Comparison of ENCODE assay signal across 22 cellular contexts in the genomic region with DNA sequence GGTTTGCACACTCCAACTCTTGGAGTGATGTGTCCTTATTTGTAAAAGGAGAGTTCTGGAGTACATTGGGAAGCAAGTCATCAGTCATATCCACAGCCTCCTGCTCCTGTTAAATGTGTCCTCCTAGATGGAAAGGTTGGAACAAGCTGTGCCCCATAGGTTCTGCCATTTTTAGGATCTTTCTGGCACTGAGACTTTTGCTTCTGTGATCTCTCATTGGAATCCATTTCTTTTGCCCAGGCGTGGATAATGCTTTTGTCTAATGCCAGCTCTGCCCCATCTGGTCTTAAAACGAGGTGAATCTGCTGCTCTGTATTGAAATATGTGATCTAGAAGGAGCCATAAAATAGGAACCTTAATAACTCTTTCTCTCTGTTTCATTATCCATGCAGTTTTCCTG.
DNase-seq lines count a peak whose midpoint lies in the region; ATAC-seq and TF ChIP-seq lines count a peak whose summit lies in the region.
"Had no signal": no experiment of that assay in that cellular context is flagged by ENCODE, and none has a peak within 500 bp of the region (broad histone marks: within the 10 kb centered on the region; RNA-seq: fewer than 3 reads in every experiment).

No MANE protein-coding gene starts in this region.

- DNase-seq in right atrium auricular region (ENCODE audit: low spot score) (no peak), right cardiac atrium (no peak), cerebellar cortex (ENCODE audit: low spot score) (peak; percentile 43), psoas muscle (no peak), thyroid gland (no peak), H4 (ENCODE audit: low spot score) (no peak)
- DNase-seq in CD4-positive, alpha-beta memory T cell, result no peak
- DNase-seq: COR-L47, DMS 273 treated with DMSO at 0.1 percent for 48 hours, DMS79 treated with DMSO at 0.1 percent for 48 hours, GM23248, Karpas-422, NCI-H187, NCI-H226, NCI-H510A treated with DMSO at 0.1 percent for 48 hours, NCI-H748 treated with DMSO at 0.1 percent for 48 hours had no signal

- no peaks in the 10 kb centered on the region for H3K27me3 Mint-ChIP-seq in CD4-positive, alpha-beta memory T cell

- H3K27ac ChIP-seq in right atrium auricular region, result peak overlapping the region; percentile 41 to 57
- H3K27ac ChIP-seq in right cardiac atrium (ENCODE audit: low read length), result no peak overlapping the region
- H3K27ac ChIP-seq in psoas muscle, result peak overlapping the region; percentile 99
- H3K27ac ChIP-seq in thyroid gland, result peak overlapping the region in 2 of 3 donors; percentile 54 to 73
- H3K27ac ChIP-seq in CD4-positive, alpha-beta memory T cell (ENCODE audit: low read depth, low read length), result no peak overlapping the region
- H3K27ac ChIP-seq: A549, GM23248, RWPE1 had no signal

- H3K36me3 ChIP-seq in right atrium auricular region, result peaks cover 52% of the 10 kb centered on the region
- peaks cover 0 to 7% of the 10 kb centered on the region in 2 donors for H3K36me3 ChIP-seq in psoas muscle (ENCODE audit: insufficient read depth in 1 of 2, low read depth in 1 of 2)
- peaks cover 17 to 19% of the 10 kb centered on the region in 2 donors for H3K36me3 ChIP-seq in thyroid gland
- H3K36me3 ChIP-seq in CD4-positive, alpha-beta memory T cell (ENCODE audit: insufficient read depth, low read length), result no peaks in the 10 kb centered on the region
- H3K36me3 ChIP-seq: HAP-1 had no signal

- H3K27ac Mint-ChIP-seq in CD4-positive, alpha-beta memory T cell, result no peak overlapping the region
- H3K27ac Mint-ChIP-seq: B cell had no signal

- TF ChIP-seq CTCF in right atrium auricular region (IDR thresholded peaks at IDR 0.05), result no peak
- no peak for TF ChIP-seq CTCF in psoas muscle (IDR thresholded peaks at IDR 0.05)
- no peak for TF ChIP-seq CTCF in thyroid gland (IDR thresholded peaks at IDR 0.05)

- no peak for ATAC-seq in right cardiac atrium
- no peak for ATAC-seq in psoas muscle
- ATAC-seq in GM21619 (IDR thresholded peaks at IDR 0.05; ENCODE audit: unreplicated experiment), result no peak
- ATAC-seq: A549, GM12878 had no signal

- 82% methylated on average over 2 of the region's 2 CpGs for WGBS in right cardiac atrium
- WGBS in psoas muscle, 3 donors, result 39 to 64% (median 45%) methylated on average over 2 of the region's 2 CpGs
- WGBS in thyroid gland, 2 donors, result 98 to 100% methylated on average over 2 of the region's 2 CpGs

- TF ChIP-seq POLR2A in thyroid gland (IDR thresholded peaks at IDR 0.05), result no peak

- CTCF ChIA-PET in CD4-positive, alpha-beta memory T cell (lab: Charles Lee; ENCODE audit: partially characterized antibody), result no interaction called here

- H3K4me1 ChIP-seq in right atrium auricular region (peaks cover 0 to 100% of the 10 kb centered on the region in 2 donors), right cardiac atrium (ENCODE audit: control insufficient read depth, insufficient read depth, low read length) (peaks cover 70% of the 10 kb centered on the region), psoas muscle (peaks cover 97% of the 10 kb centered on the region), thyroid gland (peaks cover 98 to 100% of the 10 kb centered on the region in 2 donors)
- peaks cover 3% of the 10 kb centered on the region for H3K4me1 ChIP-seq in CD4-positive, alpha-beta memory T cell (ENCODE audit: insufficient read depth, low read length)
- H3K4me1 ChIP-seq: A549, HAP-1 had no signal

- no peak overlapping the region for H3K4me3 ChIP-seq in right atrium auricular region
- H3K4me3 ChIP-seq in right cardiac atrium (ENCODE audit: low read length), result no peak overlapping the region
- H3K4me3 ChIP-seq in psoas muscle, result no peak overlapping the region
- no peak overlapping the region for H3K4me3 ChIP-seq in thyroid gland (replicated peaks in 1 of 3)
- H3K4me3 ChIP-seq in CD4-positive, alpha-beta memory T cell (ENCODE audit: low read length in 2 of 2), result no peak overlapping the region
- H3K4me3 ChIP-seq: A549, GM12878, GM23248, HAP-1 had no signal

- no peak overlapping the region for H3K4me3 Mint-ChIP-seq in CD4-positive, alpha-beta memory T cell
- H3K4me3 Mint-ChIP-seq: B cell had no signal

- POLR2A ChIA-PET in CD4-positive, alpha-beta memory T cell (lab: Charles Lee; ENCODE audit: partially characterized antibody), result interaction anchor here (0.6 kb wide), 1 partner anchor 62 kb away, joined by 3 read pairs; no protein-coding TSS in a partner anchor

- H3K9me3 Mint-ChIP-seq in CD4-positive, alpha-beta memory T cell, result peaks cover 0 to 3% (median 0%) of the 10 kb centered on the region in 8 donors

- intact Hi-C loops in right cardiac atrium (cut with DNase I), result no loop called here
- intact Hi-C loops in psoas muscle (cut with DNase I), result no loop called here
- intact Hi-C loops in thyroid gland (cut with DNase I), result no loop called here
- intact Hi-C loops in CD4-positive, alpha-beta memory T cell (cut with micrococcal nuclease), result no loop called here

- H3K4me1 Mint-ChIP-seq in CD4-positive, alpha-beta memory T cell, result peaks cover 9 to 24% (median 14%) of the 10 kb centered on the region in 4 donors

- H3K9me3 ChIP-seq in right atrium auricular region (no peaks in the 10 kb centered on the region), right cardiac atrium (ENCODE audit: control insufficient read depth, low read length) (no peaks in the 10 kb centered on the region), psoas muscle (no peaks in the 10 kb centered on the region), thyroid gland (no peaks in the 10 kb centered on the region)
- H3K9me3 ChIP-seq in CD4-positive, alpha-beta memory T cell (ENCODE audit: control insufficient read depth in 1 of 2, low read length in 2 of 2), result no peaks in the 10 kb centered on the region
- H3K9me3 ChIP-seq: A549, HAP-1 had no signal

- H3K27me3 ChIP-seq in right atrium auricular region (no peaks in the 10 kb centered on the region), right cardiac atrium (ENCODE audit: control insufficient read depth, insufficient read depth) (no peaks in the 10 kb centered on the region), psoas muscle (ENCODE audit: insufficient read depth in 3 of 3, low read length in 2 of 3) (no peaks in the 10 kb centered on the region), thyroid gland (no peaks in the 10 kb centered on the region)
- no peaks in the 10 kb centered on the region for H3K27me3 ChIP-seq in CD4-positive, alpha-beta memory T cell (ENCODE audit: insufficient read depth, low read length)

- H3K36me3 Mint-ChIP-seq in CD4-positive, alpha-beta memory T cell, result peaks cover 0 to 10% of the 10 kb centered on the region in 2 donors

Comparison
In these comparisons a context has a peak if more than half of its experiments do, and no peak if none do; other contexts are left out.
1. H3K27ac ChIP-seq: peak in right atrium auricular region (2 of 2), psoas muscle (single experiment) and thyroid gland (2 of 3); none in right cardiac atrium (single experiment) and CD4-positive, alpha-beta memory T cell (single experiment).